8 cellular contexts compared by ENCODE assay signal in genomic region chr12:52873832-52874572, GRCh38. TPM values are rescaled to one million over a fixed set of nuclear protein-coding genes. Genes with fewer than 3 reads are reported as not detected.
A peak's percentile ranks its signal among the peaks of the same experiment; 100 is the strongest.
DNase-seq lines count a peak whose midpoint lies in the region; ATAC-seq and TF ChIP-seq lines count a peak whose summit lies in the region.

No MANE protein-coding gene starts in this region.

- no peaks in the 10 kb centered on the region for H3K36me3 ChIP-seq in right lobe of liver

- TF ChIP-seq POLR2A in right lobe of liver (IDR thresholded peaks at IDR 0.05) = no peak

- no peaks in the 10 kb centered on the region for H3K9me3 ChIP-seq in right lobe of liver

- intact Hi-C loops in dorsolateral prefrontal cortex (cut with DNase I) (loop anchor here in 1 of 2 donors (5.0 kb wide), 3 partner anchors 292 to 502 kb away; partner anchors contain the start of gene KRT84), right lobe of liver (cut with DNase I) (loop anchor here (10.0 kb wide), 3 partner anchors 499 to 719 kb away; partner anchors contain the start of gene KRT85 (in 1 of the 2))

- TF ChIP-seq CTCF in dorsolateral prefrontal cortex (IDR thresholded peaks at IDR 0.05 in 54 of 56, conservative IDR thresholded peaks at IDR 0.05 in 2 of 56; ENCODE audit: low read depth in 1 of 56, partially characterized antibody in 56 of 56) (no peak), right lobe of liver (IDR thresholded peaks at IDR 0.05) (no peak), GM10248 (IDR thresholded peaks at IDR 0.05; ENCODE audit: control extremely low read depth, extremely low read depth, low read depth, missing control alignments) (no peak)

- peak overlapping the region in 51 of 59 donors; percentile 23 to 61 (median 46) for H3K4me3 ChIP-seq in dorsolateral prefrontal cortex
- H3K4me3 ChIP-seq in right lobe of liver = peak overlapping the region; percentile 25 to 33 (median 29)

- peak; percentile 60 for DNase-seq in NCI-H1048 (lab: John Stamatoyannopoulos, UW)
- peak; percentile 31 to 64 for DNase-seq in activated CD4-positive, alpha-beta T cell treated with anti-CD3 and anti-CD28 coated beads for 4 hours
- DNase-seq in dorsolateral prefrontal cortex = peak in 6 of 10 donors; percentile 23 to 77 (median 51)
- peak; percentile 67 to 89 (median 72) for DNase-seq in right lobe of liver
- peak; percentile 41 for DNase-seq in stimulated activated CD8-positive, alpha-beta memory T cell treated with anti-CD3 and anti-CD28 coated beads, Interleukin-12 subunit alpha, Interleukin-12 subunit beta, amount 100 ng/mL, for 1 hour (ENCODE audit: low read depth)
- DNase-seq in GM10248 (ENCODE audit: extremely low spot score) = no peak
- DNase-seq in SHP77 treated with DMSO at 0.1 percent for 48 hours (lab: John Stamatoyannopoulos, UW) = no peak

- peak overlapping the region in 29 of 59 donors; percentile 8 to 80 (median 57) for H3K27ac ChIP-seq in dorsolateral prefrontal cortex
- peak overlapping the region in 1 of 3 donors; percentile 70 for H3K27ac ChIP-seq in right lobe of liver

- CTCF ChIA-PET in GM10248 (lab: Yijun Ruan, JAX) = interaction anchor here (0.9 to 12.3 kb wide), 5 partner anchors 11 to 595 kb away, joined by 3 to 435 read pairs (median 4); no protein-coding TSS in a partner anchor

- H3K27me3 ChIP-seq in dorsolateral prefrontal cortex = peaks cover 0 to 7% (median 0%) of the 10 kb centered on the region in 45 donors
- H3K27me3 ChIP-seq in right lobe of liver = no peaks in the 10 kb centered on the region

- 9% methylated on average over 6 of the region's 55 CpGs for WGBS in right lobe of liver (ENCODE audit: insufficient coverage, low coverage, low lambda C conversion rate, missing lambda C conversion rate)

- no peaks in the 10 kb centered on the region for H3K4me1 ChIP-seq in right lobe of liver

- POLR2A ChIA-PET in GM10248 (lab: Yijun Ruan, JAX) = no interaction called here

- ATAC-seq in GM18502 (IDR thresholded peaks at IDR 0.05; ENCODE audit: poor library complexity, unreplicated experiment) = peak; percentile 60
- peak; percentile 59 to 71 (median 65) for ATAC-seq in right lobe of liver

RNA-seq across cellular contexts. Expression of gene KRT78, which starts 25.2 kb away (rescaled TPM):
- total RNA-seq in dorsolateral prefrontal cortex = 1 to 10 TPM in 1 of 120 experiments, not detected in 119; 1.7 TPM
- not detected for total RNA-seq in right lobe of liver

RNA-seq across cellular contexts. Expression of gene KRT8, which starts 30.9 kb away (rescaled TPM):
- 1 to 10 TPM in 10 of 120 experiments, under 1 TPM in 42, not detected in 68; 0.18 to 2.7 (median 0.59) TPM for total RNA-seq in dorsolateral prefrontal cortex
- 1,000 to 10,000 TPM in 1 of 6 experiments, 100 to 1,000 TPM in 5; 149 to 1,003 (median 436) TPM for total RNA-seq in right lobe of liver

RNA-seq across cellular contexts. Expression of gene KRT79, which starts 39.9 kb away (rescaled TPM):
- total RNA-seq in dorsolateral prefrontal cortex (not detected), right lobe of liver (not detected)

Comparison
In these comparisons a context has a peak if more than half of its experiments do, and no peak if none do; other contexts are left out.
1. DNase-seq: peak in NCI-H1048 (single experiment), activated CD4-positive, alpha-beta T cell treated with anti-CD3 and anti-CD28 coated beads for 4 hours (2 of 2), dorsolateral prefrontal cortex (6 of 10), right lobe of liver (3 of 3) and stimulated activated CD8-positive, alpha-beta memory T cell treated with anti-CD3 and anti-CD28 coated beads, Interleukin-12 subunit alpha, Interleukin-12 subunit beta, amount 100 ng/mL, for 1 hour (single experiment); none in GM10248 (single experiment) and SHP77 treated with DMSO at 0.1 percent for 48 hours (single experiment).
2. RNA of gene KRT8, which starts 30.9 kb away (total RNA-seq): 149 to 1,003 TPM in right lobe of liver; 0.18 to 2.7 TPM in dorsolateral prefrontal cortex; every median in the first group is over 10 times any median in the second.